ENCODE assay signal across 14 cellular contexts in genomic region chr7:101687791-101688182, GRCh38. TPM values are rescaled to one million over a fixed set of nuclear protein-coding genes. Genes with fewer than 3 reads are reported as not detected.
DNase-seq lines count a peak whose midpoint lies in the region; ATAC-seq, FAIRE-seq and TF ChIP-seq lines count a peak whose summit lies in the region.
"Had no signal": no experiment of that assay in that cellular context is flagged by ENCODE, and none has a peak within 500 bp of the region (broad histone marks: within the 10 kb centered on the region; RNA-seq: fewer than 3 reads in every experiment).

No MANE protein-coding gene starts in this region.

- CTCF ChIA-PET in K562 (lab: Yijun Ruan, JAX; ENCODE audit: low intra/inter-chr PET ratio), result interaction anchor here (0.8 to 3.5 kb wide), 4 partner anchors 126 to 548 kb away, joined by 3 to 39 read pairs (median 18); no protein-coding TSS in a partner anchor

- no peak for TF ChIP-seq EP300 in K562 (IDR thresholded peaks at IDR 0.05; ENCODE audit: low read length)

- H2AFZ ChIP-seq in DND-41 (ENCODE audit: low read depth, low read length) (peak overlapping the region; percentile 73), KMS-11 (ENCODE audit: low read depth) (peak overlapping the region; percentile 99), K562 (ENCODE audit: low read depth, low read length) (peak overlapping the region; percentile 99), parathyroid adenoma (peak overlapping the region; percentile 78)

- H3K9me3 ChIP-seq in DND-41 (ENCODE audit: insufficient read depth, low read length, severe bottlenecking) (no peaks in the 10 kb centered on the region), K562 (replicated peaks; ENCODE audit: control insufficient read depth, insufficient read depth, low read depth, low read length) (no peaks in the 10 kb centered on the region), parathyroid adenoma (ENCODE audit: control insufficient read depth, low read length) (no peaks in the 10 kb centered on the region)

- TF ChIP-seq POLR2A in K562 (conservative IDR thresholded peaks at IDR 0.05), result no peak

- H3K27me3 ChIP-seq in DND-41 (ENCODE audit: insufficient read depth, low read length, poor library complexity), result no peaks in the 10 kb centered on the region
- no peaks in the 10 kb centered on the region for H3K27me3 ChIP-seq in KMS-11 (ENCODE audit: insufficient read depth, low read depth)
- peaks cover 0 to 8% of the 10 kb centered on the region in 2 experiments; a peak in 1 of 5 replicates for H3K27me3 ChIP-seq in K562 (ENCODE audit: control insufficient read depth in 2 of 2, insufficient read depth in 2 of 2, low read length in 2 of 2)
- H3K27me3 ChIP-seq in parathyroid adenoma (ENCODE audit: control insufficient read depth, insufficient read depth, low read length), result no peaks in the 10 kb centered on the region

- no peak for FAIRE-seq in K562 (lab: Jason Lieb, UNC)

- H3K36me3 ChIP-seq in DND-41 (ENCODE audit: insufficient read depth, low read length) (no peaks in the 10 kb centered on the region), KMS-11 (ENCODE audit: insufficient read depth) (no peaks in the 10 kb centered on the region), K562 (ENCODE audit: control insufficient read depth, insufficient read depth, low read length) (no peaks in the 10 kb centered on the region), parathyroid adenoma (ENCODE audit: control insufficient read depth, insufficient read depth, low read length) (no peaks in the 10 kb centered on the region)

- H3K4me2 ChIP-seq in DND-41 (ENCODE audit: insufficient read depth, low read length) (peak overlapping the region; percentile 83), KMS-11 (peak overlapping the region; percentile 89), K562 (ENCODE audit: insufficient read depth, low read length) (peak overlapping the region; percentile 82; the same call in 1 of the 2 replicates), parathyroid adenoma (ENCODE audit: low read length) (peak overlapping the region; percentile 34)

- H3K9me1 ChIP-seq in K562 (ENCODE audit: control insufficient read depth, insufficient read depth, low read length), result no peaks in the 10 kb centered on the region

- no peak for DNase-seq in DND-41
- DNase-seq in K562 (ENCODE audit: extremely low read depth in 1 of 4, low spot score in 3 of 4), result no peak
- no peak for DNase-seq in NCI-H748 treated with DMSO at 0.1 percent for 48 hours (lab: John Stamatoyannopoulos, UW)
- no peak for DNase-seq in foreskin melanocyte
- DNase-seq in SHP77 (lab: John Stamatoyannopoulos, UW), result no peak
- no peak for DNase-seq in NCI-H748 (lab: John Stamatoyannopoulos, UW; ENCODE audit: unreplicated experiment)

- TF ChIP-seq CTCF in DND-41 (IDR thresholded peaks at IDR 0.05; ENCODE audit: borderline replicate concordance, extremely low read depth, low read length, poor library complexity, severe bottlenecking) (no peak), KMS-11 (conservative IDR thresholded peaks at IDR 0.05; ENCODE audit: low read depth, low read length) (no peak), K562 (IDR thresholded peaks at IDR 0.05 in 2 of 3, conservative IDR thresholded peaks at IDR 0.05 in 1 of 3; ENCODE audit: insufficient read depth in 2 of 3, low read depth in 1 of 3, low read length in 3 of 3) (no peak), parathyroid adenoma (IDR thresholded peaks at IDR 0.05) (no peak)

- H3K27ac ChIP-seq in DND-41 (ENCODE audit: low read length), result peak overlapping the region; percentile 52; the same call in 1 of the 2 replicates
- peak overlapping the region; percentile 54 for H3K27ac ChIP-seq in KMS-11
- peak overlapping the region; percentile 76; the same call in 2 of the 3 replicates for H3K27ac ChIP-seq in K562 (ENCODE audit: extremely low read depth, low read depth, low read length)
- no peak overlapping the region for H3K27ac ChIP-seq in parathyroid adenoma

- BruUV-seq in K562 (replicated peaks; lab: Mats Ljungman, UMichigan), result no TSS peak

- in situ Hi-C loops in K562 (cut with MboI), result no loop called here

- ATAC-seq in DND-41 (ENCODE audit: insufficient read depth, low read depth) (no peak), K562 (no peak; the same call in 2 of the 3 replicates)

- H3K4me3 ChIP-seq in DND-41 (ENCODE audit: low read depth in 1 of 2, low read length in 2 of 2) (peak overlapping the region in 1 of 2 experiments; percentile 54; a peak in 2 of 4 replicates), KMS-11 (IDR thresholded peaks at IDR 0.05; ENCODE audit: insufficient read depth, low read depth, low read length) (no peak overlapping the region), K562 (no peak overlapping the region), parathyroid adenoma (ENCODE audit: low read depth, low read length) (no peak overlapping the region)

- H3K79me2 ChIP-seq in DND-41 (ENCODE audit: insufficient read depth, low read length), result no peaks in the 10 kb centered on the region
- H3K79me2 ChIP-seq in KMS-11 (ENCODE audit: insufficient read depth, low read depth), result no peaks in the 10 kb centered on the region
- no peaks in the 10 kb centered on the region for H3K79me2 ChIP-seq in K562 (ENCODE audit: control insufficient read depth, insufficient read depth, low read length)
- no peaks in the 10 kb centered on the region for H3K79me2 ChIP-seq in parathyroid adenoma

- TF ChIP-seq RAD21 in K562 (CRISPR knock-in tag; conservative IDR thresholded peaks at IDR 0.05 in 1 of 2, IDR thresholded peaks at IDR 0.05 in 1 of 2), result no peak

- POLR2A ChIA-PET in K562 (lab: Yijun Ruan, JAX), result no interaction called here

- intact Hi-C loops in K562 (cut with micrococcal nuclease), result loop anchor here (2.0 to 5.0 kb wide), 4 partner anchors 127 to 585 kb away; no protein-coding TSS in a partner anchor

- H3K9ac ChIP-seq in DND-41 (ENCODE audit: low read depth, low read length), result peak overlapping the region; percentile 55
- H3K9ac ChIP-seq in KMS-11, result peak overlapping the region; percentile 90; the same call in 1 of the 2 replicates
- peak overlapping the region; percentile 71 to 92; a peak in 3 of 4 replicates for H3K9ac ChIP-seq in K562 (ENCODE audit: insufficient read depth in 1 of 2, low read depth in 2 of 2, low read length in 2 of 2)
- H3K9ac ChIP-seq in parathyroid adenoma, result no peak overlapping the region

- H4K20me1 ChIP-seq in DND-41 (ENCODE audit: insufficient read depth, low read length), result no peaks in the 10 kb centered on the region
- H4K20me1 ChIP-seq in KMS-11 (ENCODE audit: insufficient read depth), result no peaks in the 10 kb centered on the region
- no peaks in the 10 kb centered on the region for H4K20me1 ChIP-seq in K562 (replicated peaks; ENCODE audit: control insufficient read depth, insufficient read depth, low read length)

- peaks cover 12% of the 10 kb centered on the region for H3K4me1 ChIP-seq in DND-41 (ENCODE audit: insufficient read depth, low read length)
- peaks cover 3% of the 10 kb centered on the region for H3K4me1 ChIP-seq in KMS-11 (ENCODE audit: low read depth, poor library complexity, severe bottlenecking)
- peaks cover 5 to 12% of the 10 kb centered on the region in 2 experiments; a peak in 3 of 5 replicates for H3K4me1 ChIP-seq in K562 (replicated peaks in 1 of 2; ENCODE audit: control insufficient read depth in 2 of 2, insufficient read depth in 2 of 2, low read length in 2 of 2)
- H3K4me1 ChIP-seq in parathyroid adenoma, result peaks cover 3% of the 10 kb centered on the region

- 33% methylated on average over 3 of the region's 3 CpGs for WGBS in K562 (ENCODE audit: insufficient coverage, low coverage, missing lambda C conversion rate)

TF ChIP-seq in K562, 482 proteins besides CTCF, POLR2A, EP300 and RAD21:
- TF ChIP-seq PCBP1 (IDR thresholded peaks at IDR 0.05; ENCODE audit: low read depth, low read length, poor library complexity, severe bottlenecking) (peak; percentile 6), TFAM (CRISPR knock-in tag; conservative IDR thresholded peaks at IDR 0.05) (no peak)

RNA-seq across cellular contexts. Expression of gene MYL10, which starts 58.7 kb away (rescaled TPM):
- total RNA-seq in K562 (2011; cell fraction: chromatin; rRNA removed; ENCODE audit: low replicate concordance), result not detected in 2 replicates
- not detected in 2 replicates for total RNA-seq in K562 (2011; cell fraction: nucleolus; rRNA removed)
- total RNA-seq in K562 (2011; cell fraction: nucleoplasm; rRNA removed), result not detected in 2 replicates
- total RNA-seq in K562 (2014; rRNA removed), result not detected in 2 replicates
- not detected in 2 replicates for total RNA-seq in K562 (2014; rRNA removed; fragmentation: Illumina TruSeq; extraction: Trizol)
- total RNA-seq in K562 (2015; rRNA removed; fragmentation: Illumina TruSeq; extraction: Trizol), result not detected in 2 replicates
- total RNA-seq in K562 (2021), result not detected in 2 replicates
- not detected in 2 replicates for polyA plus RNA-seq in K562 (2011; rRNA removed)
- not detected in 2 replicates for polyA plus RNA-seq in K562 (2011; cell fraction: cytosol; rRNA removed)
- polyA plus RNA-seq in K562 (2011; cell fraction: nucleus; rRNA removed), result not detected in 2 replicates
- polyA plus RNA-seq in K562 (2012), result not detected in 2 replicates
- polyA plus RNA-seq in K562 (2014; fragmentation: Illumina TruSeq; extraction: Trizol), result not detected in 2 replicates
- not detected for polyA plus RNA-seq in K562 (2014; fragmentation: Nextera tagmentation; extraction: Ambion mirVana)
- polyA plus RNA-seq in K562 (2014; rRNA removed), result not detected in 2 replicates
- polyA minus RNA-seq in K562 (2011; rRNA and poly(A)+ RNA removed), result not detected in 2 replicates
- not detected in 2 replicates for polyA minus RNA-seq in K562 (2011; cell fraction: cytosol; rRNA and poly(A)+ RNA removed)
- polyA minus RNA-seq in K562 (2011; cell fraction: nucleus; rRNA and poly(A)+ RNA removed), result not detected in 2 replicates
- total RNA-seq: activated naive CD4-positive, alpha-beta T cell treated with anti-CD3 and anti-CD28 coated beads for 36 hours; left lobe of liver; naive thymus-derived CD4-positive, alpha-beta T cell; NCI-H460; RPMI7951; T-helper 17 cell had no signal
- polyA plus RNA-seq: naive thymus-derived CD4-positive, alpha-beta T cell had no signal

Comparison
In these comparisons a context has a peak if more than half of its experiments do, and no peak if none do; other contexts are left out.
1. H3K4me2 ChIP-seq: peak in every context shown above with its lines; median percentile 89 in KMS-11; 83 in DND-41; 82 in K562; 34 in parathyroid adenoma.